1 cellular context compared by ENCODE assay signal in the genomic region with DNA sequence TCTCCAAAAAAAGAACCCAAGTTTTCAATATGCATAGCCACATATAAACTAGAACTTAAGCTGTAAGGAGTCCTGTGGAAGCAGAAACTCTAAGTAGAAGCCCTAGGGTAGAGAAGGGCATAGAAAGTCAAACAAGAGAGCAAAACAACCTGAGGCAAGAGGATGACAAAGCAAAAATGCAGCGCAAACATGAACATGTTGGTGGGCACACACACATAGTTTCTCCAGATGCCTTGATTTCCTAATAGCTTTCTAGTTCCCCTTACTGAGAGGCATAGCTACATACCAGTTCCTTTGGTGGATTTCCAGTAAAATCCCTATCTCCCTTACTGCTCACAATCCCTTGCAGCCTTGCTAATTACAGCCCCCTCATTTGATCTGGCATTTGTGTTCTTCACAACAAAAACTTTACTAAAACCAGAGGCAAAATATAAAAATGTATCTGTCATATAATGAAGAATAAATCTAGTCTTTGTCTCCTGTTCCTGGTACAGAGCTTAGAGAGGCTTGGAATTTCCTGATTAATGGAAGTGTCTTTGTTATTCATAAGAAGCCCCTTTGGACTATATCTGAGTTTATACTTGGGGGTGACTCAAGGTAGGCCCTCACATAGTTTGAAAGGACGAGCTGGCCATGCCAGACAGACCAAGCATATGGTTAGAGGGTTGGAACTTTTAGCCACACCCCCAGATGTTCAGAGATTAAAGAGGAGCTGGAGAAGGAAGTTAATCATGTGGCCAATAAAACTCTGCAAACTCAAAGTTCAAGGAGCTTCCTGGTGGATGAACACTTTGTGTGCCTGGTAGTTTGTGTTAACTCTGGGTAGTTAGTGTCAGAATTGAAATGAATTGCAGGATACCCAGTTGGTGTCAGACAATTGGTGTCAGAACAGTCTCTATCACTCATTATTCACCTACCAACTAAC.
TF ChIP-seq lines count a peak whose summit lies in the region.

No MANE protein-coding gene starts in this region.

TF ChIP-seq in SK-N-SH treated with all-trans-retinoic acid at 6 μM for 48 hours, 23 proteins besides CTCF, POLR2A, EP300 and RAD21 (continued from another document):
- TF ChIP-seq, protein P1, sequence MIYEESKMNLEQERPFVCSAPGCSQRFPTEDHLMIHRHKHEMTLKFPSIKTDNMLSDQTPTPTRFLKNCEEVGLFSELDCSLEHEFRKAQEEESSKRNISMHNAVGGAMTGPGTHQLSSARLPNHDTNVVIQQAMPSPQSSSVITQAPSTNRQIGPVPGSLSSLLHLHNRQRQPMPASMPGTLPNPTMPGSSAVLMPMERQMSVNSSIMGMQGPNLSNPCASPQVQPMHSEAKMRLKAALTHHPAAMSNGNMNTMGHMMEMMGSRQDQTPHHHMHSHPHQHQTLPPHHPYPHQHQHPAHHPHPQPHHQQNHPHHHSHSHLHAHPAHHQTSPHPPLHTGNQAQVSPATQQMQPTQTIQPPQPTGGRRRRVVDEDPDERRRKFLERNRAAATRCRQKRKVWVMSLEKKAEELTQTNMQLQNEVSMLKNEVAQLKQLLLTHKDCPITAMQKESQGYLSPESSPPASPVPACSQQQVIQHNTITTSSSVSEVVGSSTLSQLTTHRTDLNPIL (CRISPR knock-in tag; IDR thresholded peaks at IDR 0.05; ENCODE audit: low read depth): no peak
- TF ChIP-seq ZNF8 (CRISPR knock-in tag; IDR thresholded peaks at IDR 0.05) (no peak), SNAI2 (CRISPR knock-in tag; IDR thresholded peaks at IDR 0.05) (no peak)
